Comparison of ENCODE assay signal across 7 cellular contexts in the genomic region with DNA sequence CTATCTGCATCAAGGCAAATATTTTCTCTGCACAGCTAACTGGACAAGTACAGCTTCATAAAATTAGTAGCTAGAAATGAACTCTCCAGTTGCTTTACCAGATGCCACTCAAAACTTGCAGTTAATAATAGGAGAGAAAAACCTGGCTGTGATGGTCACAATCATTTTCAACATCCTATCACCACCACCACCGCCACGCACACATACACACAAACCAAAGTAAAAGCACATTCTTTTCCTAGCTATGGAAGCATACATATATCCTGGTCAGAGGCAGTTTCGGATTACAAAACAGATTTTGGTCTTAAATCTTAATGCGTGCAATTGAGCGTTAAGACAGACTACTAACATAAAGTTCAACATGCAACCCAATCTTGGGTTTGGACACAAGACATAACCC. TPM values are rescaled to one million over a fixed set of nuclear protein-coding genes. Genes with fewer than 3 reads are reported as not detected.
DNase-seq lines count a peak whose midpoint lies in the region; ATAC-seq and TF ChIP-seq lines count a peak whose summit lies in the region.

No MANE protein-coding gene starts in this region.

- peak overlapping the region; percentile 82 for H3K9ac ChIP-seq in iPS-15b (ENCODE audit: low read depth, low read length)

- TF ChIP-seq CTCF in HFFc6 (IDR thresholded peaks at IDR 0.05): no peak
- no peak for TF ChIP-seq CTCF in GM13977 (IDR thresholded peaks at IDR 0.05; ENCODE audit: extremely low read depth, insufficient read depth, missing control alignments)

- peak overlapping the region; percentile 87 for H3K4me3 Mint-ChIP-seq in HFFc6
- H3K4me3 Mint-ChIP-seq in activated CD4-positive, alpha-beta memory T cell treated with anti-CD3 and anti-CD28 coated beads for 36 hours: peak overlapping the region; percentile 91
- peak overlapping the region; percentile 95 for H3K4me3 Mint-ChIP-seq in stimulated activated memory B cell treated with anti-CD40 and anti-IgM and Interleukin-4, amounts not matched to agents 10 μg/mL and 1 μg/mL and 100 μg/mL, for 72 hours

- CTCF ChIA-PET in activated CD4-positive, alpha-beta memory T cell treated with anti-CD3 and anti-CD28 coated beads for 36 hours (lab: Charles Lee): interaction anchor here (0.6 to 2.3 kb wide), 3 partner anchors 22 to 159 kb away, joined by 3 to 10 read pairs (median 7); no protein-coding TSS in a partner anchor

- intact Hi-C loops in activated CD4-positive, alpha-beta memory T cell treated with anti-CD3 and anti-CD28 coated beads for 36 hours (cut with micrococcal nuclease): loop anchor here (5.0 to 10.0 kb wide), 5 partner anchors 271 to 1379 kb away; a partner anchor contains a TSS

- ATAC-seq in stimulated activated memory B cell treated with anti-CD40 and anti-IgM and Interleukin-4, amounts not matched to agents 10 μg/mL and 1 μg/mL and 100 μg/mL, for 72 hours: no peak

- no peaks in the 10 kb centered on the region for H3K9me3 Mint-ChIP-seq in HFFc6
- H3K9me3 Mint-ChIP-seq in activated CD4-positive, alpha-beta memory T cell treated with anti-CD3 and anti-CD28 coated beads for 36 hours: no peaks in the 10 kb centered on the region
- peaks cover 3% of the 10 kb centered on the region for H3K9me3 Mint-ChIP-seq in stimulated activated memory B cell treated with anti-CD40 and anti-IgM and Interleukin-4, amounts not matched to agents 10 μg/mL and 1 μg/mL and 100 μg/mL, for 72 hours

- H3K4me1 ChIP-seq in iPS-15b (ENCODE audit: control insufficient read depth, insufficient read depth, low read length): no peaks in the 10 kb centered on the region

- H3K27ac Mint-ChIP-seq in HFFc6: peak overlapping the region; percentile 83
- H3K27ac Mint-ChIP-seq in activated CD4-positive, alpha-beta memory T cell treated with anti-CD3 and anti-CD28 coated beads for 36 hours: no peak overlapping the region
- H3K27ac Mint-ChIP-seq in stimulated activated memory B cell treated with anti-CD40 and anti-IgM and Interleukin-4, amounts not matched to agents 10 μg/mL and 1 μg/mL and 100 μg/mL, for 72 hours: peak overlapping the region; percentile 92

- H3K36me3 ChIP-seq in iPS-15b (ENCODE audit: control insufficient read depth, insufficient read depth, low read length): no peaks in the 10 kb centered on the region

- POLR2A ChIA-PET in activated CD4-positive, alpha-beta memory T cell treated with anti-CD3 and anti-CD28 coated beads for 36 hours (lab: Charles Lee): interaction anchor here (1.2 kb wide), 1 partner anchor 14 kb away, joined by 4 read pairs; no protein-coding TSS in a partner anchor

- peaks cover 28% of the 10 kb centered on the region for H3K4me1 Mint-ChIP-seq in HFFc6 (ENCODE audit: low read depth)
- peaks cover 44% of the 10 kb centered on the region for H3K4me1 Mint-ChIP-seq in activated CD4-positive, alpha-beta memory T cell treated with anti-CD3 and anti-CD28 coated beads for 36 hours (ENCODE audit: low read depth)
- H3K4me1 Mint-ChIP-seq in stimulated activated memory B cell treated with anti-CD40 and anti-IgM and Interleukin-4, amounts not matched to agents 10 μg/mL and 1 μg/mL and 100 μg/mL, for 72 hours: peaks cover 54% of the 10 kb centered on the region

- peaks cover 7% of the 10 kb centered on the region for H3K27me3 ChIP-seq in iPS-15b (ENCODE audit: control insufficient read depth, insufficient read depth, low read length)

- H3K4me3 ChIP-seq in iPS-15b (ENCODE audit: low read depth, low read length): peak overlapping the region; percentile 82

- H3K27me3 Mint-ChIP-seq in HFFc6 (ENCODE audit: insufficient read depth): no peaks in the 10 kb centered on the region
- H3K27me3 Mint-ChIP-seq in activated CD4-positive, alpha-beta memory T cell treated with anti-CD3 and anti-CD28 coated beads for 36 hours: peaks cover 6% of the 10 kb centered on the region
- H3K27me3 Mint-ChIP-seq in stimulated activated memory B cell treated with anti-CD40 and anti-IgM and Interleukin-4, amounts not matched to agents 10 μg/mL and 1 μg/mL and 100 μg/mL, for 72 hours: peaks cover 9% of the 10 kb centered on the region

- no peaks in the 10 kb centered on the region for H3K9me3 ChIP-seq in iPS-15b (ENCODE audit: control insufficient read depth, insufficient read depth, low read length)

- no peak for DNase-seq in HFFc6
- no peak for DNase-seq in activated CD4-positive, alpha-beta memory T cell treated with anti-CD3 and anti-CD28 coated beads for 36 hours
- no peak for DNase-seq in NCI-H2081 (lab: John Stamatoyannopoulos, UW)
- DNase-seq in AG20443 (ENCODE audit: low spot score): no peak
- no peak for DNase-seq in GM13977 (ENCODE audit: low spot score)

- peaks cover 6% of the 10 kb centered on the region; the same call in 1 of the 2 replicates for H3K36me3 Mint-ChIP-seq in HFFc6 (ENCODE audit: low read depth)
- H3K36me3 Mint-ChIP-seq in activated CD4-positive, alpha-beta memory T cell treated with anti-CD3 and anti-CD28 coated beads for 36 hours: no peaks in the 10 kb centered on the region
- peaks cover 7% of the 10 kb centered on the region for H3K36me3 Mint-ChIP-seq in stimulated activated memory B cell treated with anti-CD40 and anti-IgM and Interleukin-4, amounts not matched to agents 10 μg/mL and 1 μg/mL and 100 μg/mL, for 72 hours

- in situ Hi-C loops in GM13977 (cut with MboI; ENCODE audit: low pct_unique_long_range_greater_than_20kb, low sequenced_read_pairs, unreplicated experiment): no loop called here

RNA-seq across cellular contexts. Expression of a gene that starts 1.4 kb away (rescaled TPM):
- 10 to 100 TPM; 31.5 to 34.0 (median 32.7) TPM for total RNA-seq in HFFc6 (2021; fragmentation: NEBNext Ultra II Directional; extraction: Animal tissue kit (Norgen Biotek cat#: 25700))
- total RNA-seq in activated CD4-positive, alpha-beta memory T cell treated with anti-CD3 and anti-CD28 coated beads for 36 hours: 10 to 100 TPM; 24.0 to 24.4 TPM
